Comparison of ENCODE assay signal across 1 cellular context in genomic region chr9:91421987-91422765, GRCh38.
TF ChIP-seq lines count a peak whose summit lies in the region.

No MANE protein-coding gene starts in this region.

TF ChIP-seq in WTC11, 78 proteins besides CTCF, POLR2A, EP300 and RAD21 (continued from another document):
- TF ChIP-seq AFF4 (CRISPR knock-in tag; IDR thresholded peaks at IDR 0.05; ENCODE audit: borderline replicate concordance): no peak
- TF ChIP-seq PRDM15 (CRISPR knock-in tag; IDR thresholded peaks at IDR 0.05): no peak
- no peak for TF ChIP-seq JAZF1 (CRISPR knock-in tag; IDR thresholded peaks at IDR 0.05)
- no peak for TF ChIP-seq OVOL2 (CRISPR knock-in tag; IDR thresholded peaks at IDR 0.05; ENCODE audit: borderline replicate concordance)
- no peak for TF ChIP-seq ESRRA (CRISPR knock-in tag; IDR thresholded peaks at IDR 0.05; ENCODE audit: borderline replicate concordance)
- TF ChIP-seq MYBL2 (CRISPR knock-in tag; IDR thresholded peaks at IDR 0.05): no peak
TF ChIP-seq in WTC11: peak in this region for 0.
